Comparison of ENCODE assay signal across 23 cellular contexts in genomic region chr17:82965371-82965770, GRCh38.
"Had no signal": no experiment of that assay in that cellular context is flagged by ENCODE, and none has a peak within 500 bp of the region (broad histone marks: within the 10 kb centered on the region; RNA-seq: fewer than 3 reads in every experiment).

No MANE protein-coding gene starts in this region.

- H3K36me3 ChIP-seq: adrenal gland, ascending aorta, brain microvascular endothelial cell, esophagus squamous epithelium, gastroesophageal sphincter, pancreas, right lobe of liver, tibial nerve had no signal

- H3K27ac Mint-ChIP-seq: activated naive CD8-positive, alpha-beta T cell; activated T-helper 2 cell treated with anti-CD3 and anti-CD28 coated beads, Interferon-gamma antibody, Interleukin-2, Interleukin-4, amounts not matched to agents 10 μg/mL and 5 μg/mL and 100 μg/mL, durations not matched to agents 14 hours and 24 hours and 36 hours; nephron progenitor cell; stimulated activated naive CD8-positive, alpha-beta T cell treated with anti-CD3 and anti-CD28 coated beads, Interleukin-15, amount 100 ng/mL, for 72 hours; T-helper 1 cell treated with Interleukin-12 subunit alpha and Interleukin-12 subunit beta and Interleukin-4 antibody, amounts not matched to agents 30 μg/mL and 1 μg/mL, for 36 hours had no signal

- DNase-seq: activated CD4-positive, alpha-beta T cell treated with anti-CD3 and anti-CD28 coated beads, Interleukin-2, amount 50 U/mL, for 1 hour; activated naive CD4-positive, alpha-beta T cell; brain microvascular endothelial cell; caudate nucleus; esophagus squamous epithelium; hypothalamus; mesenchymal stem cell; mucosa of descending colon; nephron progenitor cell; stimulated activated CD4-positive, alpha-beta T cell treated with anti-CD3 and anti-CD28 coated beads, Interleukin-1b, Interleukin-23, amount 100 ng/mL, for 48 hours; T1000 had no signal

- H3K27me3 Mint-ChIP-seq: activated naive CD8-positive, alpha-beta T cell; stimulated activated naive CD8-positive, alpha-beta T cell treated with anti-CD3 and anti-CD28 coated beads, Interleukin-15, amount 100 ng/mL, for 72 hours had no signal

- H3K36me3 Mint-ChIP-seq: activated naive CD8-positive, alpha-beta T cell had no signal

- H3K4me3 Mint-ChIP-seq: activated naive CD8-positive, alpha-beta T cell; nephron progenitor cell; stimulated activated effector memory CD8-positive, alpha-beta T cell treated with anti-CD3 and anti-CD28 coated beads, Interleukin-12 subunit alpha, Interleukin-12 subunit beta, amount 100 ng/mL, for 72 hours; stimulated activated naive CD8-positive, alpha-beta T cell treated with anti-CD3 and anti-CD28 coated beads, Interleukin-15, amount 100 ng/mL, for 72 hours; T-helper 1 cell treated with Interleukin-12 subunit alpha and Interleukin-12 subunit beta and Interleukin-4 antibody, amounts not matched to agents 30 μg/mL and 1 μg/mL, for 36 hours had no signal

- H3K9me3 Mint-ChIP-seq: activated T-helper 2 cell treated with anti-CD3 and anti-CD28 coated beads, Interferon-gamma antibody, Interleukin-2, Interleukin-4, amounts not matched to agents 10 μg/mL and 5 μg/mL and 100 μg/mL, durations not matched to agents 14 hours and 24 hours and 36 hours; stimulated activated effector memory CD8-positive, alpha-beta T cell treated with anti-CD3 and anti-CD28 coated beads, Interleukin-12 subunit alpha, Interleukin-12 subunit beta, amount 100 ng/mL, for 72 hours; stimulated activated naive CD8-positive, alpha-beta T cell treated with anti-CD3 and anti-CD28 coated beads, Interleukin-15, amount 100 ng/mL, for 72 hours; T-helper 1 cell treated with Interleukin-12 subunit alpha and Interleukin-12 subunit beta and Interleukin-4 antibody, amounts not matched to agents 30 μg/mL and 1 μg/mL, for 36 hours had no signal

- H3K4me3 ChIP-seq: adrenal gland, ascending aorta, esophagus squamous epithelium, gastroesophageal sphincter, mucosa of descending colon, pancreas, right lobe of liver, skin epidermis, tibial nerve had no signal

- H3K27me3 ChIP-seq: adrenal gland, ascending aorta, brain microvascular endothelial cell, esophagus squamous epithelium, gastroesophageal sphincter, pancreas, right lobe of liver, tibial nerve had no signal

- H3K9me3 ChIP-seq: adrenal gland, ascending aorta, esophagus squamous epithelium, gastroesophageal sphincter, mucosa of descending colon, pancreas, right lobe of liver, tibial nerve had no signal

- ATAC-seq: gastroesophageal sphincter; mucosa of descending colon; pancreas; right lobe of liver; stimulated activated effector memory CD8-positive, alpha-beta T cell treated with anti-CD3 and anti-CD28 coated beads, Interleukin-12 subunit alpha, Interleukin-12 subunit beta, amount 100 ng/mL, for 72 hours; stimulated activated naive CD8-positive, alpha-beta T cell treated with anti-CD3 and anti-CD28 coated beads, Interleukin-15, amount 100 ng/mL, for 72 hours had no signal

- H3K27ac ChIP-seq: adrenal gland, ascending aorta, brain microvascular endothelial cell, esophagus squamous epithelium, gastroesophageal sphincter, pancreas, right lobe of liver, skin epidermis, tibial nerve had no signal

- H3K4me1 ChIP-seq: pancreas, right lobe of liver had no signal
